In the genomic region with DNA sequence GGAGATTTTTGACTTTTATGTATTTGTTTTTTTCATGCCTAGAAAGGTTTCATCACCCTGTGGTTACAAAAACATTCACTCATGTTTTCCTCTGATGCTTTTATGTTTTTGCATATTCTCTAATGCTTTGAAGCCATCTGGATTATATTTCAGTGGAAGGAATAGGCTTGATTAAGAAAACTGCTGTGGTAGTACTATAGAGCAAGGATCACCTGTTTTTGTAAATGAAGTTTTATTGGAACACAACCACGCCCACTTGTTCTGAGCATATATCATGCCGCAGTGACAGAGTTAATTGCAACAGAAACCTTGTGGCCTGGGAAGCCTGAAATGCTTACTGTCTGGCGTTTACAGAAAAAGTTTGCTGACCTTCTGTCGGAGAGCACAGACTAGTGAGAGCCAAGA, we compare ENCODE assay signal across 20 cellular contexts. TPM values are rescaled to one million over a fixed set of nuclear protein-coding genes. Genes with fewer than 3 reads are reported as not detected.
DNase-seq lines count a peak whose midpoint lies in the region; ATAC-seq and TF ChIP-seq lines count a peak whose summit lies in the region.
"Had no signal": no experiment of that assay in that cellular context is flagged by ENCODE, and none has a peak within 500 bp of the region (broad histone marks: within the 10 kb centered on the region; RNA-seq: fewer than 3 reads in every experiment).

No MANE protein-coding gene starts in this region.

- intact Hi-C loops in left colon (cut with DNase I, micrococcal nuclease) (no loop called here), stomach (cut with DNase I; ENCODE audit: low total_unique reads) (no loop called here)

- H3K4me1 ChIP-seq in HEK293 (ENCODE audit: control insufficient read depth, insufficient read depth, low read length) (peaks cover 7% of the 10 kb centered on the region; the same call in 1 of the 2 replicates), stomach (peaks cover 0 to 19% (median 8%) of the 10 kb centered on the region in 4 donors)
- H3K4me1 ChIP-seq: body of pancreas had no signal

- no peaks in the 10 kb centered on the region for H3K27me3 ChIP-seq in stomach
- H3K27me3 ChIP-seq: body of pancreas, dorsolateral prefrontal cortex had no signal

- CTCF ChIA-PET in HEK293 (lab: Yijun Ruan, JAX): no interaction called here

- no peaks in the 10 kb centered on the region for H3K9me3 ChIP-seq in HEK293 (ENCODE audit: control insufficient read depth, insufficient read depth, low read depth, low read length)
- H3K9me3 ChIP-seq in stomach: no peaks in the 10 kb centered on the region
- H3K9me3 ChIP-seq: body of pancreas had no signal

- 59 to 83% (median 81%) methylated on average over 4 of the region's 4 CpGs for WGBS in stomach, 5 donors

- H3K36me3 Mint-ChIP-seq in activated T-helper 17 cell treated with anti-CD3 and anti-CD28 coated beads, Interleukin-2, amount 50 U/mL, for 72 hours (ENCODE audit: low read depth): peaks cover 73% of the 10 kb centered on the region

- no peak for ATAC-seq in activated T-helper 17 cell treated with anti-CD3 and anti-CD28 coated beads, Interleukin-2, amount 50 U/mL, for 72 hours (replicated peaks)
- peak; percentile 97 for ATAC-seq in left colon
- no peak for ATAC-seq in GM18909 (IDR thresholded peaks at IDR 0.05; ENCODE audit: poor library complexity, unreplicated experiment)
- ATAC-seq: body of pancreas, left cardiac atrium had no signal

- H3K9me3 Mint-ChIP-seq in activated T-helper 17 cell treated with anti-CD3 and anti-CD28 coated beads, Interleukin-2, amount 50 U/mL, for 72 hours: no peaks in the 10 kb centered on the region

- DNase-seq in AG08395 (ENCODE audit: low spot score) (peak; percentile 31), left colon (peak in 1 of 2 donors; percentile 30), NCI-H146 treated with DMSO at 0.1 percent for 48 hours (lab: John Stamatoyannopoulos, UW; ENCODE audit: unreplicated experiment) (no peak), NCI-H1694 (lab: John Stamatoyannopoulos, UW) (no peak), stomach (no peak)
- DNase-seq: activated effector memory CD4-positive, alpha-beta T cell treated with anti-CD3 and anti-CD28 coated beads, Interleukin-2, amount 50 U/mL, for 16 hours; AML-193; body of pancreas; DMS 273 treated with DMSO at 0.1 percent for 48 hours; dorsolateral prefrontal cortex; hypothalamus; left cardiac atrium; NCI-H146; NCI-H446 treated with DMSO at 0.1 percent for 48 hours; OCI-M1; posterior cingulate gyrus; stimulated activated CD4-positive, alpha-beta T cell treated with anti-CD3 and anti-CD28 coated beads, Interleukin-12 subunit alpha, Interleukin-12 subunit beta, amount 100 ng/mL, for 4 hours had no signal

- POLR2A ChIA-PET in HEK293 (lab: Yijun Ruan, JAX): no interaction called here

- H3K4me3 Mint-ChIP-seq in activated T-helper 17 cell treated with anti-CD3 and anti-CD28 coated beads, Interleukin-2, amount 50 U/mL, for 72 hours: no peak overlapping the region

- no peak overlapping the region; the same call in 1 of the 2 replicates for H3K27ac ChIP-seq in HEK293 (ENCODE audit: extremely low read depth, low read depth, low read length)
- H3K27ac ChIP-seq in stomach: no peak overlapping the region
- H3K27ac ChIP-seq: body of pancreas, dorsolateral prefrontal cortex had no signal

- TF ChIP-seq EP300 in stomach (IDR thresholded peaks at IDR 0.05): no peak

- H3K4me3 ChIP-seq in HEK293 (ENCODE audit: low read depth, low read length): no peak overlapping the region
- no peak overlapping the region for H3K4me3 ChIP-seq in stomach
- H3K4me3 ChIP-seq: body of pancreas, dorsolateral prefrontal cortex had no signal

- peaks cover 12% of the 10 kb centered on the region for H3K4me1 Mint-ChIP-seq in activated T-helper 17 cell treated with anti-CD3 and anti-CD28 coated beads, Interleukin-2, amount 50 U/mL, for 72 hours

- H3K27ac Mint-ChIP-seq in activated T-helper 17 cell treated with anti-CD3 and anti-CD28 coated beads, Interleukin-2, amount 50 U/mL, for 72 hours: peak overlapping the region; percentile 5

- H3K36me3 ChIP-seq in HEK293 (ENCODE audit: control insufficient read depth in 2 of 2, insufficient read depth in 1 of 2, low read length in 2 of 2): peaks cover 22 to 33% of the 10 kb centered on the region in 2 experiments
- peaks cover 10 to 64% (median 44%) of the 10 kb centered on the region in 4 donors for H3K36me3 ChIP-seq in stomach

- TF ChIP-seq POLR2A in stomach (IDR thresholded peaks at IDR 0.05): no peak

- H3K27me3 Mint-ChIP-seq in activated T-helper 17 cell treated with anti-CD3 and anti-CD28 coated beads, Interleukin-2, amount 50 U/mL, for 72 hours: no peaks in the 10 kb centered on the region

- no peak for TF ChIP-seq CTCF in HEK293 (tag by site-specific recombination; IDR thresholded peaks at IDR 0.05)
- TF ChIP-seq CTCF in stomach (IDR thresholded peaks at IDR 0.05): no peak

TF ChIP-seq in HEK293, 187 proteins besides CTCF, POLR2A, EP300 and RAD21 (continues in another document):
- peak; percentile 30; the same call in 1 of the 2 replicates for TF ChIP-seq KLF1 (tag by site-specific recombination; IDR thresholded peaks at IDR 0.05)
- no peak for TF ChIP-seq GLI2 (tag by site-specific recombination; IDR thresholded peaks at IDR 0.05; ENCODE audit: borderline replicate concordance, low read depth)
- TF ChIP-seq, protein P1, sequence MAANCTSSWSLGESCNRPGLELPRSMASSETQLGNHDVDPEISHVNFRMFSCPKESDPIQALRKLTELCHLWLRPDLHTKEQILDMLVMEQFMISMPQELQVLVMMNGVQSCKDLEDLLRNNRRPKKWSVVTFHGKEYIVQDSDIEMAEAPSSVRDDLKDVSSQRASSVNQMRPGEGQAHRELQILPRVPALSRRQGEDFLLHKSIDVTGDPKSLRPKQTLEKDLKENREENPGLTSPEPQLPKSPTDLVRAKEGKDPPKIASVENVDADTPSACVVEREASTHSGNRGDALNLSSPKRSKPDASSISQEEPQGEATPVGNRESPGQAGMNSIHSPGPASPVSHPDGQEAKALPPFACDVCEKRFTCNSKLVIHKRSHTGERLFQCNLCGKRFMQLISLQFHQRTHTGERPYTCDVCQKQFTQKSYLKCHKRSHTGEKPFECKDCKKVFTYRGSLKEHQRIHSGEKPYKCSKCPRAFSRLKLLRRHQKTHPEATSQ (tag by site-specific recombination; IDR thresholded peaks at IDR 0.05): no peak
- TF ChIP-seq, protein P2, sequence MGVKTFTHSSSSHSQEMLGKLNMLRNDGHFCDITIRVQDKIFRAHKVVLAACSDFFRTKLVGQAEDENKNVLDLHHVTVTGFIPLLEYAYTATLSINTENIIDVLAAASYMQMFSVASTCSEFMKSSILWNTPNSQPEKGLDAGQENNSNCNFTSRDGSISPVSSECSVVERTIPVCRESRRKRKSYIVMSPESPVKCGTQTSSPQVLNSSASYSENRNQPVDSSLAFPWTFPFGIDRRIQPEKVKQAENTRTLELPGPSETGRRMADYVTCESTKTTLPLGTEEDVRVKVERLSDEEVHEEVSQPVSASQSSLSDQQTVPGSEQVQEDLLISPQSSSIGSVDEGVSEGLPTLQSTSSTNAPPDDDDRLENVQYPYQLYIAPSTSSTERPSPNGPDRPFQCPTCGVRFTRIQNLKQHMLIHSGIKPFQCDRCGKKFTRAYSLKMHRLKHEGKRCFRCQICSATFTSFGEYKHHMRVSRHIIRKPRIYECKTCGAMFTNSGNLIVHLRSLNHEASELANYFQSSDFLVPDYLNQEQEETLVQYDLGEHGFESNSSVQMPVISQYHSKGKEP (tag by site-specific recombination; IDR thresholded peaks at IDR 0.05): peak; percentile 51; the same call in 1 of the 2 replicates
- TF ChIP-seq SCRT2 (tag by site-specific recombination; IDR thresholded peaks at IDR 0.05): peak; percentile 53; the same call in 1 of the 2 replicates
- TF ChIP-seq, protein P3, sequence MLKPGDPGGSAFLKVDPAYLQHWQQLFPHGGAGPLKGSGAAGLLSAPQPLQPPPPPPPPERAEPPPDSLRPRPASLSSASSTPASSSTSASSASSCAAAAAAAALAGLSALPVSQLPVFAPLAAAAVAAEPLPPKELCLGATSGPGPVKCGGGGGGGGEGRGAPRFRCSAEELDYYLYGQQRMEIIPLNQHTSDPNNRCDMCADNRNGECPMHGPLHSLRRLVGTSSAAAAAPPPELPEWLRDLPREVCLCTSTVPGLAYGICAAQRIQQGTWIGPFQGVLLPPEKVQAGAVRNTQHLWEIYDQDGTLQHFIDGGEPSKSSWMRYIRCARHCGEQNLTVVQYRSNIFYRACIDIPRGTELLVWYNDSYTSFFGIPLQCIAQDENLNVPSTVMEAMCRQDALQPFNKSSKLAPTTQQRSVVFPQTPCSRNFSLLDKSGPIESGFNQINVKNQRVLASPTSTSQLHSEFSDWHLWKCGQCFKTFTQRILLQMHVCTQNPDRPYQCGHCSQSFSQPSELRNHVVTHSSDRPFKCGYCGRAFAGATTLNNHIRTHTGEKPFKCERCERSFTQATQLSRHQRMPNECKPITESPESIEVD (tag by site-specific recombination; IDR thresholded peaks at IDR 0.05): peak; percentile 97
- no peak for TF ChIP-seq ZNF776 (tag by site-specific recombination; IDR thresholded peaks at IDR 0.05; ENCODE audit: borderline replicate concordance)
- TF ChIP-seq, protein P4, sequence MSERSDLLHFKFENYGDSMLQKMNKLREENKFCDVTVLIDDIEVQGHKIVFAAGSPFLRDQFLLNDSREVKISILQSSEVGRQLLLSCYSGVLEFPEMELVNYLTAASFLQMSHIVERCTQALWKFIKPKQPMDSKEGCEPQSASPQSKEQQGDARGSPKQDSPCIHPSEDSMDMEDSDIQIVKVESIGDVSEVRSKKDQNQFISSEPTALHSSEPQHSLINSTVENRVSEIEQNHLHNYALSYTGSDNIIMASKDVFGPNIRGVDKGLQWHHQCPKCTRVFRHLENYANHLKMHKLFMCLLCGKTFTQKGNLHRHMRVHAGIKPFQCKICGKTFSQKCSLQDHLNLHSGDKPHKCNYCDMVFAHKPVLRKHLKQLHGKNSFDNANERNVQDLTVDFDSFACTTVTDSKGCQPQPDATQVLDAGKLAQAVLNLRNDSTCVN (tag by site-specific recombination; optimal IDR thresholded peaks at IDR 0.05): no peak
- TF ChIP-seq, protein P5, sequence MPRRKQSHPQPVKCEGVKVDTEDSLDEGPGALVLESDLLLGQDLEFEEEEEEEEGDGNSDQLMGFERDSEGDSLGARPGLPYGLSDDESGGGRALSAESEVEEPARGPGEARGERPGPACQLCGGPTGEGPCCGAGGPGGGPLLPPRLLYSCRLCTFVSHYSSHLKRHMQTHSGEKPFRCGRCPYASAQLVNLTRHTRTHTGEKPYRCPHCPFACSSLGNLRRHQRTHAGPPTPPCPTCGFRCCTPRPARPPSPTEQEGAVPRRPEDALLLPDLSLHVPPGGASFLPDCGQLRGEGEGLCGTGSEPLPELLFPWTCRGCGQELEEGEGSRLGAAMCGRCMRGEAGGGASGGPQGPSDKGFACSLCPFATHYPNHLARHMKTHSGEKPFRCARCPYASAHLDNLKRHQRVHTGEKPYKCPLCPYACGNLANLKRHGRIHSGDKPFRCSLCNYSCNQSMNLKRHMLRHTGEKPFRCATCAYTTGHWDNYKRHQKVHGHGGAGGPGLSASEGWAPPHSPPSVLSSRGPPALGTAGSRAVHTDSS (tag by site-specific recombination; IDR thresholded peaks at IDR 0.05): no peak

RNA-seq across cellular contexts. Expression of a gene that starts 11.5 kb away (rescaled TPM):
- total RNA-seq in activated T-helper 17 cell treated with anti-CD3 and anti-CD28 coated beads, Interleukin-2, amount 50 U/mL, for 72 hours: 10 to 100 TPM; 16.0 to 30.1 TPM
- total RNA-seq in left colon: 10 to 100 TPM; 29.1 to 34.6 TPM
- total RNA-seq in stomach: 10 to 100 TPM in 4 of 5 donors, 1 to 10 TPM in 1; 7.6 to 40.4 (median 25.4) TPM
- polyA plus RNA-seq in stomach: 10 to 100 TPM in 1 of 3 donors, 1 to 10 TPM in 2; 8.5 to 16.3 (median 9.7) TPM
